Comparison of ENCODE assay signal across 8 cellular contexts in genomic region chr9:93857528-93857927, GRCh38.
"Had no signal": no experiment of that assay in that cellular context is flagged by ENCODE, and none has a peak within 500 bp of the region (broad histone marks: within the 10 kb centered on the region; RNA-seq: fewer than 3 reads in every experiment).

No MANE protein-coding gene starts in this region.

- ATAC-seq: K562 had no signal

- H3K9ac ChIP-seq: GM23248 had no signal

- H3K4me3 ChIP-seq: GM23248, K562 had no signal

- H3K4me3 Mint-ChIP-seq: H9, HFFc6 had no signal

- H2AFZ ChIP-seq: GM23248 had no signal

- DNase-seq: GM23248, GOT3, H9, HCEC 1CT, HFFc6, IMR-90, KG1 had no signal

- H3K27ac ChIP-seq: GM23248 had no signal

- H3K27ac Mint-ChIP-seq: H9, HFFc6 had no signal
